In genomic region chr2:98476192-98476868, GRCh38 we compare ENCODE assay signal across 9 cellular contexts. TPM values are rescaled to one million over a fixed set of nuclear protein-coding genes. Genes with fewer than 3 reads are reported as not detected.
DNase-seq lines count a peak whose midpoint lies in the region; ATAC-seq lines count a peak whose summit lies in the region.
"Had no signal": no experiment of that assay in that cellular context is flagged by ENCODE, and none has a peak within 500 bp of the region (broad histone marks: within the 10 kb centered on the region; RNA-seq: fewer than 3 reads in every experiment).

No MANE protein-coding gene starts in this region.

- ATAC-seq in activated T-cell treated with anti-CD3 and anti-CD28 coated beads, Interleukin-2, amount 50 U/mL, for 4 hours: no peak
- ATAC-seq in HG03565 (IDR thresholded peaks at IDR 0.05; ENCODE audit: unreplicated experiment) (peak; percentile 29), GM19351 (IDR thresholded peaks at IDR 0.05; ENCODE audit: unreplicated experiment) (no peak), GM19395 (IDR thresholded peaks at IDR 0.05; ENCODE audit: unreplicated experiment) (no peak)
- ATAC-seq in activated naive CD8-positive, alpha-beta T cell treated with anti-CD3 and anti-CD28 coated beads, Interleukin-2, amount 10 ng/mL, durations not matched to agents 7 days and 5 days (ENCODE audit: low read depth): no peak
- ATAC-seq in stimulated activated naive B cell treated with anti-CD40 and anti-IgM and Interleukin-4, amounts not matched to agents 10 μg/mL and 1 μg/mL and 100 μg/mL, for 72 hours (replicated peaks): peak; percentile 71 to 83
- ATAC-seq: heart right ventricle had no signal

- H3K27me3 Mint-ChIP-seq in activated T-cell treated with anti-CD3 and anti-CD28 coated beads, Interleukin-2, amount 50 U/mL, for 4 hours (ENCODE audit: low read depth): no peaks in the 10 kb centered on the region
- H3K27me3 Mint-ChIP-seq in activated naive CD8-positive, alpha-beta T cell treated with anti-CD3 and anti-CD28 coated beads, Interleukin-2, amount 10 ng/mL, durations not matched to agents 7 days and 5 days: no peaks in the 10 kb centered on the region
- H3K27me3 Mint-ChIP-seq in stimulated activated naive B cell treated with anti-CD40 and anti-IgM and Interleukin-4, amounts not matched to agents 10 μg/mL and 1 μg/mL and 100 μg/mL, for 72 hours: peaks cover 0 to 3% of the 10 kb centered on the region in 2 donors

- peak; percentile 15 for DNase-seq in activated T-cell treated with anti-CD3 and anti-CD28 coated beads, Interleukin-2, amount 50 U/mL, for 1 hour
- DNase-seq in activated T-cell treated with anti-CD3 and anti-CD28 coated beads, Interleukin-2, amount 50 U/mL, for 4 hours: no peak
- no peak for DNase-seq in activated naive CD8-positive, alpha-beta T cell treated with anti-CD3 and anti-CD28 coated beads, Interleukin-2, amount 10 ng/mL, durations not matched to agents 7 days and 5 days
- DNase-seq in stimulated activated naive B cell treated with anti-CD40 and anti-IgM and Interleukin-4, amounts not matched to agents 10 μg/mL and 1 μg/mL and 100 μg/mL, for 72 hours: peak; percentile 61
- no peak for DNase-seq in NOMO-1 (lab: John Stamatoyannopoulos, UW; ENCODE audit: unreplicated experiment in 2 of 2)
- DNase-seq: heart right ventricle had no signal

- peaks cover 99% of the 10 kb centered on the region for H3K4me1 Mint-ChIP-seq in activated T-cell treated with anti-CD3 and anti-CD28 coated beads, Interleukin-2, amount 50 U/mL, for 4 hours (ENCODE audit: low read depth)
- H3K4me1 Mint-ChIP-seq in activated naive CD8-positive, alpha-beta T cell treated with anti-CD3 and anti-CD28 coated beads, Interleukin-2, amount 10 ng/mL, durations not matched to agents 7 days and 5 days: peaks cover 89% of the 10 kb centered on the region
- peaks cover 81 to 92% of the 10 kb centered on the region in 2 donors for H3K4me1 Mint-ChIP-seq in stimulated activated naive B cell treated with anti-CD40 and anti-IgM and Interleukin-4, amounts not matched to agents 10 μg/mL and 1 μg/mL and 100 μg/mL, for 72 hours

- H3K4me3 Mint-ChIP-seq in activated T-cell treated with anti-CD3 and anti-CD28 coated beads, Interleukin-2, amount 50 U/mL, for 4 hours: no peak overlapping the region
- H3K4me3 Mint-ChIP-seq in activated naive CD8-positive, alpha-beta T cell treated with anti-CD3 and anti-CD28 coated beads, Interleukin-2, amount 10 ng/mL, durations not matched to agents 7 days and 5 days: no peak overlapping the region
- H3K4me3 Mint-ChIP-seq in stimulated activated naive B cell treated with anti-CD40 and anti-IgM and Interleukin-4, amounts not matched to agents 10 μg/mL and 1 μg/mL and 100 μg/mL, for 72 hours: peak overlapping the region in 1 of 2 donors; percentile 3

- peaks cover 2% of the 10 kb centered on the region for H3K36me3 Mint-ChIP-seq in activated T-cell treated with anti-CD3 and anti-CD28 coated beads, Interleukin-2, amount 50 U/mL, for 4 hours (ENCODE audit: insufficient read depth)
- peaks cover 14% of the 10 kb centered on the region for H3K36me3 Mint-ChIP-seq in activated naive CD8-positive, alpha-beta T cell treated with anti-CD3 and anti-CD28 coated beads, Interleukin-2, amount 10 ng/mL, durations not matched to agents 7 days and 5 days
- H3K36me3 Mint-ChIP-seq in stimulated activated naive B cell treated with anti-CD40 and anti-IgM and Interleukin-4, amounts not matched to agents 10 μg/mL and 1 μg/mL and 100 μg/mL, for 72 hours: peaks cover 6 to 22% of the 10 kb centered on the region in 2 donors

- POLR2A ChIA-PET in activated naive CD8-positive, alpha-beta T cell treated with anti-CD3 and anti-CD28 coated beads, Interleukin-2, amount 10 ng/mL, durations not matched to agents 7 days and 5 days (lab: Charles Lee): interaction anchor here (1.9 to 13.6 kb wide), 2 partner anchors 12 to 24 kb away, joined by 3 to 171 read pairs; no protein-coding TSS in a partner anchor

- H3K9me3 Mint-ChIP-seq in activated T-cell treated with anti-CD3 and anti-CD28 coated beads, Interleukin-2, amount 50 U/mL, for 4 hours: no peaks in the 10 kb centered on the region
- no peaks in the 10 kb centered on the region for H3K9me3 Mint-ChIP-seq in activated naive CD8-positive, alpha-beta T cell treated with anti-CD3 and anti-CD28 coated beads, Interleukin-2, amount 10 ng/mL, durations not matched to agents 7 days and 5 days
- no peaks in the 10 kb centered on the region for H3K9me3 Mint-ChIP-seq in stimulated activated naive B cell treated with anti-CD40 and anti-IgM and Interleukin-4, amounts not matched to agents 10 μg/mL and 1 μg/mL and 100 μg/mL, for 72 hours

- H3K27ac Mint-ChIP-seq in activated naive CD8-positive, alpha-beta T cell treated with anti-CD3 and anti-CD28 coated beads, Interleukin-2, amount 10 ng/mL, durations not matched to agents 7 days and 5 days: peak overlapping the region; percentile 76
- H3K27ac Mint-ChIP-seq in stimulated activated naive B cell treated with anti-CD40 and anti-IgM and Interleukin-4, amounts not matched to agents 10 μg/mL and 1 μg/mL and 100 μg/mL, for 72 hours: peak overlapping the region; percentile 75

RNA-seq across cellular contexts. Expression of gene INPP4A, which starts 31.7 kb away (rescaled TPM):
- total RNA-seq in activated T-cell treated with anti-CD3 and anti-CD28 coated beads, Interleukin-2, amount 50 U/mL, for 4 hours: 10 to 100 TPM; 17.3 to 24.0 (median 17.3) TPM
- 100 to 1,000 TPM; 147 to 159 TPM for total RNA-seq in activated naive CD8-positive, alpha-beta T cell treated with anti-CD3 and anti-CD28 coated beads, Interleukin-2, amount 10 ng/mL, durations not matched to agents 7 days and 5 days

Comparison
In these comparisons a context has a peak if more than half of its experiments do, and no peak if none do; other contexts are left out.
1. DNase-seq: peak in activated T-cell treated with anti-CD3 and anti-CD28 coated beads, Interleukin-2, amount 50 U/mL, for 1 hour (single experiment) and stimulated activated naive B cell treated with anti-CD40 and anti-IgM and Interleukin-4, amounts not matched to agents 10 μg/mL and 1 μg/mL and 100 μg/mL, for 72 hours (single experiment); none in activated T-cell treated with anti-CD3 and anti-CD28 coated beads, Interleukin-2, amount 50 U/mL, for 4 hours (single experiment), activated naive CD8-positive, alpha-beta T cell treated with anti-CD3 and anti-CD28 coated beads, Interleukin-2, amount 10 ng/mL, durations not matched to agents 7 days and 5 days (single experiment) and NOMO-1 (0 of 2).
2. ATAC-seq: peak in HG03565 (single experiment) and stimulated activated naive B cell treated with anti-CD40 and anti-IgM and Interleukin-4, amounts not matched to agents 10 μg/mL and 1 μg/mL and 100 μg/mL, for 72 hours (2 of 2); none in activated T-cell treated with anti-CD3 and anti-CD28 coated beads, Interleukin-2, amount 50 U/mL, for 4 hours (0 of 2), activated naive CD8-positive, alpha-beta T cell treated with anti-CD3 and anti-CD28 coated beads, Interleukin-2, amount 10 ng/mL, durations not matched to agents 7 days and 5 days (single experiment), GM19351 (single experiment) and GM19395 (single experiment).
3. RNA of gene INPP4A, which starts 31.7 kb away (total RNA-seq): 147 to 159 TPM in activated naive CD8-positive, alpha-beta T cell treated with anti-CD3 and anti-CD28 coated beads, Interleukin-2, amount 10 ng/mL, durations not matched to agents 7 days and 5 days; 17.3 to 24.0 TPM in activated T-cell treated with anti-CD3 and anti-CD28 coated beads, Interleukin-2, amount 50 U/mL, for 4 hours; every median in the first group is over 4 times any median in the second.